In genomic region chr14:106691601-106692291, GRCh38 we compare ENCODE assay signal across 7 cellular contexts.
DNase-seq lines count a peak whose midpoint lies in the region; ATAC-seq and TF ChIP-seq lines count a peak whose summit lies in the region.

No MANE protein-coding gene starts in this region.

- POLR2A ChIA-PET in OCI-LY7 (lab: Charles Lee): no interaction called here

- no peaks in the 10 kb centered on the region for H3K4me1 ChIP-seq in OCI-LY7 (ENCODE audit: insufficient read depth, low read length, poor library complexity, severe bottlenecking)
- no peaks in the 10 kb centered on the region for H3K4me1 ChIP-seq in neutrophil (ENCODE audit: control insufficient read depth in 1 of 2, insufficient read depth in 1 of 2, low read depth in 1 of 2, low read length in 1 of 2)

- H4K20me1 ChIP-seq in OCI-LY7 (ENCODE audit: insufficient read depth, low read length): no peaks in the 10 kb centered on the region

- intact Hi-C loops in OCI-LY7 (cut with micrococcal nuclease; ENCODE audit: unreplicated experiment): no loop called here

- DNase-seq in OCI-LY7 (ENCODE audit: low spot score) (peak; percentile 53), ureter (ENCODE audit: low spot score) (no peak)
- peak; percentile 60 for DNase-seq in activated naive CD4-positive, alpha-beta T cell treated with Interleukin-2 at 50 U/mL for 16 hours

- peak; percentile 79 for TF ChIP-seq CTCF in OCI-LY7 (conservative IDR thresholded peaks at IDR 0.05; ENCODE audit: low read length)
- peak; percentile 28 for TF ChIP-seq CTCF in neutrophil (IDR thresholded peaks at IDR 0.05)

- H3K27ac ChIP-seq in OCI-LY7 (ENCODE audit: low read depth, low read length, poor library complexity, severe bottlenecking) (no peak overlapping the region), neutrophil (no peak overlapping the region)

- H3K9me3 ChIP-seq in OCI-LY7 (ENCODE audit: low read length) (peaks cover 9% of the 10 kb centered on the region; the same call in 1 of the 2 replicates), neutrophil (no peaks in the 10 kb centered on the region)

- H3K9me2 ChIP-seq in OCI-LY7 (ENCODE audit: insufficient read depth, low read length): no peaks in the 10 kb centered on the region

- H3K4me3 ChIP-seq in OCI-LY7 (ENCODE audit: low read depth, low read length, poor library complexity, severe bottlenecking) (no peak overlapping the region), neutrophil (ENCODE audit: low read depth in 1 of 2, low read length in 1 of 2) (no peak overlapping the region)

- BruUV-seq in OCI-LY7 (replicated peaks; lab: Mats Ljungman, UMichigan): no TSS peak

- no peaks in the 10 kb centered on the region; the same call in 1 of the 2 replicates for H3K36me3 ChIP-seq in OCI-LY7 (ENCODE audit: insufficient read depth, low read length)
- no peaks in the 10 kb centered on the region for H3K36me3 ChIP-seq in neutrophil

- H3K4me2 ChIP-seq in OCI-LY7 (ENCODE audit: low read length): no peak overlapping the region

- H2AFZ ChIP-seq in OCI-LY7 (ENCODE audit: low read length): no peak overlapping the region

- CTCF ChIA-PET in OCI-LY7 (lab: Charles Lee; ENCODE audit: unreplicated experiment): interaction anchor here (1.1 kb wide), 1 partner anchor 21 kb away, joined by 3 read pairs; no protein-coding TSS in a partner anchor

- H3K79me2 ChIP-seq in OCI-LY7 (ENCODE audit: insufficient read depth, low read depth, low read length): no peaks in the 10 kb centered on the region

- H3K27me3 ChIP-seq in neutrophil: no peaks in the 10 kb centered on the region

- ATAC-seq in GM18511 (IDR thresholded peaks at IDR 0.05; ENCODE audit: unreplicated experiment) (peak; percentile 67), HG02571 (IDR thresholded peaks at IDR 0.05; ENCODE audit: unreplicated experiment) (peak; percentile 47), GM18517 (IDR thresholded peaks at IDR 0.05; ENCODE audit: unreplicated experiment) (no peak)
